1 cellular context compared by ENCODE assay signal in the genomic region with DNA sequence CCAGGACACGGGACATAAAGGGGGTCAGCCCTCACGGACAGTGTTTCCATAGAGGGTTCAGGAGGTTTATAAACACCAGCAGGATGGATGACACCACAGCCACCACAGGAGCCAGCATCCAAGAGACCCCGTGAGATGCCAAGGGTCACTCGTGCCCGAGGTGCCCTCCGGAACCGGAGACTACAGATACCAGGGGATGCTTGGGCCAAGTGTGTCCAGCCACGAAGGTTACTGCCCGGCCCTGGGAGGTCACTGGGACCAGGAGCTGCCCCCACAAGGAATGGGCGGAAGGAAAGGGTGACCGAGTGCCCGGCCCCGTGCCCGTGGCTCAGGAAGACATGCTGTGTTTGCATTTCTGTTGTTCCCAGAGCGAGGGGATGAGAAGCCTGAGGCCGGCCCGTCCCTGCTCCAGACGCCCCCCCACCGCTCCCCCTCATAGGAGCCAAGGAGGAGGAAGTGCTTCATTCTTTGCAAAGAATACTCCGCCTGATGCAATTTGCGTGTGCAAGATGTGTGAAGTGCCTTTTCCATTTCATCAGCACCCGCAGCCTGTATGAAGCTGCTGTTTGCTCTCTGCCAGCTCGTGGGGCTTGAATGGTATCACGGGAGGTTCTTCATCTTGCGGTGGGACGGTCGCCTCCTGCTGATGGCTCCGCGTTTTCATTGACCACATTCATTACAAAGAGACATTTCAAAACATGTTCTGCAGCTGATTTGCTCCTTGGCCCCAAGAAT.
TF ChIP-seq lines count a peak whose summit lies in the region.

No MANE protein-coding gene starts in this region.

TF ChIP-seq in WTC11, 78 proteins besides CTCF, POLR2A, EP300 and RAD21 (continued from another document):
- TF ChIP-seq, protein P1, sequence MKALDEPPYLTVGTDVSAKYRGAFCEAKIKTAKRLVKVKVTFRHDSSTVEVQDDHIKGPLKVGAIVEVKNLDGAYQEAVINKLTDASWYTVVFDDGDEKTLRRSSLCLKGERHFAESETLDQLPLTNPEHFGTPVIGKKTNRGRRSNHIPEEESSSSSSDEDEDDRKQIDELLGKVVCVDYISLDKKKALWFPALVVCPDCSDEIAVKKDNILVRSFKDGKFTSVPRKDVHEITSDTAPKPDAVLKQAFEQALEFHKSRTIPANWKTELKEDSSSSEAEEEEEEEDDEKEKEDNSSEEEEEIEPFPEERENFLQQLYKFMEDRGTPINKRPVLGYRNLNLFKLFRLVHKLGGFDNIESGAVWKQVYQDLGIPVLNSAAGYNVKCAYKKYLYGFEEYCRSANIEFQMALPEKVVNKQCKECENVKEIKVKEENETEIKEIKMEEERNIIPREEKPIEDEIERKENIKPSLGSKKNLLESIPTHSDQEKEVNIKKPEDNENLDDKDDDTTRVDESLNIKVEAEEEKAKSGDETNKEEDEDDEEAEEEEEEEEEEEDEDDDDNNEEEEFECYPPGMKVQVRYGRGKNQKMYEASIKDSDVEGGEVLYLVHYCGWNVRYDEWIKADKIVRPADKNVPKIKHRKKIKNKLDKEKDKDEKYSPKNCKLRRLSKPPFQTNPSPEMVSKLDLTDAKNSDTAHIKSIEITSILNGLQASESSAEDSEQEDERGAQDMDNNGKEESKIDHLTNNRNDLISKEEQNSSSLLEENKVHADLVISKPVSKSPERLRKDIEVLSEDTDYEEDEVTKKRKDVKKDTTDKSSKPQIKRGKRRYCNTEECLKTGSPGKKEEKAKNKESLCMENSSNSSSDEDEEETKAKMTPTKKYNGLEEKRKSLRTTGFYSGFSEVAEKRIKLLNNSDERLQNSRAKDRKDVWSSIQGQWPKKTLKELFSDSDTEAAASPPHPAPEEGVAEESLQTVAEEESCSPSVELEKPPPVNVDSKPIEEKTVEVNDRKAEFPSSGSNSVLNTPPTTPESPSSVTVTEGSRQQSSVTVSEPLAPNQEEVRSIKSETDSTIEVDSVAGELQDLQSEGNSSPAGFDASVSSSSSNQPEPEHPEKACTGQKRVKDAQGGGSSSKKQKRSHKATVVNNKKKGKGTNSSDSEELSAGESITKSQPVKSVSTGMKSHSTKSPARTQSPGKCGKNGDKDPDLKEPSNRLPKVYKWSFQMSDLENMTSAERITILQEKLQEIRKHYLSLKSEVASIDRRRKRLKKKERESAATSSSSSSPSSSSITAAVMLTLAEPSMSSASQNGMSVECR (CRISPR knock-in tag; IDR thresholded peaks at IDR 0.05; ENCODE audit: borderline replicate concordance), result no peak
- TF ChIP-seq FOXK1 (CRISPR knock-in tag; IDR thresholded peaks at IDR 0.05), result no peak
- TF ChIP-seq, protein P2, sequence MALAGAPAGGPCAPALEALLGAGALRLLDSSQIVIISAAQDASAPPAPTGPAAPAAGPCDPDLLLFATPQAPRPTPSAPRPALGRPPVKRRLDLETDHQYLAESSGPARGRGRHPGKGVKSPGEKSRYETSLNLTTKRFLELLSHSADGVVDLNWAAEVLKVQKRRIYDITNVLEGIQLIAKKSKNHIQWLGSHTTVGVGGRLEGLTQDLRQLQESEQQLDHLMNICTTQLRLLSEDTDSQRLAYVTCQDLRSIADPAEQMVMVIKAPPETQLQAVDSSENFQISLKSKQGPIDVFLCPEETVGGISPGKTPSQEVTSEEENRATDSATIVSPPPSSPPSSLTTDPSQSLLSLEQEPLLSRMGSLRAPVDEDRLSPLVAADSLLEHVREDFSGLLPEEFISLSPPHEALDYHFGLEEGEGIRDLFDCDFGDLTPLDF (CRISPR knock-in tag; IDR thresholded peaks at IDR 0.05), result no peak
- TF ChIP-seq, protein P3, sequence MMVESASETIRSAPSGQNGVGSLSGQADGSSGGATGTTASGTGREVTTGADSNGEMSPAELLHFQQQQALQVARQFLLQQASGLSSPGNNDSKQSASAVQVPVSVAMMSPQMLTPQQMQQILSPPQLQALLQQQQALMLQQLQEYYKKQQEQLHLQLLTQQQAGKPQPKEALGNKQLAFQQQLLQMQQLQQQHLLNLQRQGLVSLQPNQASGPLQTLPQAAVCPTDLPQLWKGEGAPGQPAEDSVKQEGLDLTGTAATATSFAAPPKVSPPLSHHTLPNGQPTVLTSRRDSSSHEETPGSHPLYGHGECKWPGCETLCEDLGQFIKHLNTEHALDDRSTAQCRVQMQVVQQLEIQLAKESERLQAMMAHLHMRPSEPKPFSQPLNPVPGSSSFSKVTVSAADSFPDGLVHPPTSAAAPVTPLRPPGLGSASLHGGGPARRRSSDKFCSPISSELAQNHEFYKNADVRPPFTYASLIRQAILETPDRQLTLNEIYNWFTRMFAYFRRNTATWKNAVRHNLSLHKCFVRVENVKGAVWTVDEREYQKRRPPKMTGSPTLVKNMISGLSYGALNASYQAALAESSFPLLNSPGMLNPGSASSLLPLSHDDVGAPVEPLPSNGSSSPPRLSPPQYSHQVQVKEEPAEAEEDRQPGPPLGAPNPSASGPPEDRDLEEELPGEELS (CRISPR knock-in tag; IDR thresholded peaks at IDR 0.05), result no peak
TF ChIP-seq in WTC11: peak in this region for 0.
